Comparison of ENCODE assay signal across 29 cellular contexts in genomic region chr1:241228339-241228738, GRCh38.
"Had no signal": no experiment of that assay in that cellular context is flagged by ENCODE, and none has a peak within 500 bp of the region (broad histone marks: within the 10 kb centered on the region; RNA-seq: fewer than 3 reads in every experiment).

No MANE protein-coding gene starts in this region.

- H3K4me3 ChIP-seq: ascending aorta, cardiac muscle cell had no signal

- ATAC-seq: activated CD4-positive, alpha-beta T cell treated with anti-CD3 and anti-CD28 coated beads for 36 hours; activated CD4-positive, CD25-positive, alpha-beta regulatory T cell treated with anti-CD3 and anti-CD28 coated beads, Interleukin-2, amount 50 U/mL, for 24 hours; activated CD8-positive, alpha-beta memory T cell treated with anti-CD3 and anti-CD28 coated beads, Interleukin-2, amount 10 ng/mL, durations not matched to agents 7 days and 5 days; activated CD8-positive, alpha-beta T cell treated with anti-CD3 and anti-CD28 coated beads, Interleukin-2, amount 10 ng/mL, durations not matched to agents 7 days and 5 days; activated naive CD8-positive, alpha-beta T cell treated with anti-CD3 and anti-CD28 coated beads, Interleukin-2, amount 50 U/mL, for 24 hours; WTC11 had no signal

- H3K36me3 ChIP-seq: ascending aorta, cardiac muscle cell, WERI-Rb-1 had no signal

- H3K9me3 ChIP-seq: ascending aorta had no signal

- H3K4me1 ChIP-seq: ascending aorta had no signal

- H3K27ac ChIP-seq: ascending aorta, cardiac muscle cell, WERI-Rb-1 had no signal

- FAIRE-seq: TTC549 had no signal

- DNase-seq: activated CD4-positive, alpha-beta memory T cell treated with anti-CD3 and anti-CD28 coated beads, Interleukin-2, amount 10 ng/mL, durations not matched to agents 7 days and 5 days; activated CD4-positive, alpha-beta T cell treated with anti-CD3 and anti-CD28 coated beads for 1 hour; activated CD4-positive, alpha-beta T cell treated with anti-CD3 and anti-CD28 coated beads for 36 hours; activated CD4-positive, alpha-beta T cell treated with anti-CD3 and anti-CD28 coated beads for 48 hours; activated CD4-positive, alpha-beta T cell treated with anti-CD3 and anti-CD28 coated beads, Interleukin-2, amount 10 ng/mL, durations not matched to agents 7 days and 5 days; activated CD4-positive, alpha-beta T cell treated with anti-CD3 and anti-CD28 coated beads, Interleukin-2, amount 50 U/mL, for 48 hours; activated CD4-positive, CD25-positive, alpha-beta regulatory T cell; activated CD8-positive, alpha-beta memory T cell treated with anti-CD3 and anti-CD28 coated beads for 24 hours; activated CD8-positive, alpha-beta memory T cell treated with anti-CD3 and anti-CD28 coated beads, Interleukin-2, amount 10 ng/mL, durations not matched to agents 7 days and 5 days; activated CD8-positive, alpha-beta memory T cell treated with anti-CD3 and anti-CD28 coated beads, Interleukin-2, amount 50 U/mL, for 48 hours; activated CD8-positive, alpha-beta T cell treated with anti-CD3 and anti-CD28 coated beads, Interleukin-2, amount 10 ng/mL, durations not matched to agents 7 days and 5 days; activated effector memory CD4-positive, alpha-beta T cell treated with Interleukin-2 at 50 U/mL for 16 hours; activated gamma-delta T cell; activated naive CD4-positive, alpha-beta T cell treated with anti-CD3 and anti-CD28 coated beads, Interleukin-2, amount 10 ng/mL, durations not matched to agents 7 days and 5 days; activated naive CD4-positive, alpha-beta T cell treated with Interleukin-2 at 50 U/mL for 16 hours; activated naive CD8-positive, alpha-beta T cell treated with anti-CD3 and anti-CD28 coated beads, Interleukin-2, amount 10 ng/mL, durations not matched to agents 7 days and 5 days; activated naive CD8-positive, alpha-beta T cell treated with anti-CD3 and anti-CD28 coated beads, Interleukin-2, amount 50 U/mL, for 24 hours; activated T-cell treated with anti-CD3 and anti-CD28 coated beads, Interleukin-2, amount 50 U/mL, for 24 hours; activated T-cell treated with anti-CD3 and anti-CD28 coated beads, Interleukin-2, amount 50 U/mL, for 48 hours; amygdala; T-helper 1 cell; T-helper 2 cell; T-helper 9 cell; WERI-Rb-1 had no signal
